Comparison of ENCODE assay signal across 30 cellular contexts in genomic region chr22:29098296-29098695, GRCh38. TPM values are rescaled to one million over a fixed set of nuclear protein-coding genes. Genes with fewer than 3 reads are reported as not detected.
"Had no signal": no experiment of that assay in that cellular context is flagged by ENCODE, and none has a peak within 500 bp of the region (broad histone marks: within the 10 kb centered on the region; RNA-seq: fewer than 3 reads in every experiment).

No MANE protein-coding gene starts in this region.

- ATAC-seq: effector memory CD8-positive, alpha-beta T cell; esophagus mucosa; gastrocnemius medialis; heart right ventricle; left cardiac atrium; left lung; left ventricle myocardium superior; lower lobe of right lung; mucosa of descending colon had no signal

- H3K27ac ChIP-seq: colonic mucosa, epithelial cell of prostate, esophagus squamous epithelium, left lung, lower lobe of right lung had no signal

- H3K4me3 ChIP-seq: colonic mucosa, esophagus squamous epithelium, gastrocnemius medialis, heart right ventricle, left lung, lower lobe of right lung, mucosa of descending colon had no signal

- H3K36me3 ChIP-seq: colonic mucosa, gastrocnemius medialis had no signal

- H3K4me1 ChIP-seq: colonic mucosa, left lung had no signal

- DNase-seq: colonic mucosa; cortex of kidney; effector CD8-positive, alpha-beta T cell; effector memory CD8-positive, alpha-beta T cell; erythroblast; esophagus squamous epithelium; foreskin fibroblast; foreskin melanocyte; gastrocnemius medialis; glutamatergic neuron; head of caudate nucleus; heart right ventricle; hippocampal formation; left cardiac atrium; left lung; left ventricle myocardium superior; lower lobe of right lung; mesenchymal stem cell; mucosa of descending colon; naive B cell had no signal

- H3K9me3 ChIP-seq: colonic mucosa, esophagus squamous epithelium, gastrocnemius medialis, heart right ventricle, left lung, lower lobe of right lung, mucosa of descending colon had no signal

- H3K27me3 ChIP-seq: colonic mucosa, esophagus squamous epithelium, gastrocnemius medialis, heart right ventricle, left lung had no signal

RNA-seq across cellular contexts. Expression of gene C22orf31, which starts 36.7 kb away (rescaled TPM):
- total RNA-seq: dermis microvascular lymphatic vessel endothelial cell, endodermal cell, esophagus mucosa, gastrocnemius medialis, glomerular endothelial cell, kidney epithelial cell, left cardiac atrium, left ventricle myocardium superior, lower lobe of right lung, lung microvascular endothelial cell, mesenteric fat pad, myocyte had no signal
- polyA plus RNA-seq: heart right ventricle, keratinocyte had no signal
